Comparison of ENCODE assay signal across 1 cellular context in the genomic region with DNA sequence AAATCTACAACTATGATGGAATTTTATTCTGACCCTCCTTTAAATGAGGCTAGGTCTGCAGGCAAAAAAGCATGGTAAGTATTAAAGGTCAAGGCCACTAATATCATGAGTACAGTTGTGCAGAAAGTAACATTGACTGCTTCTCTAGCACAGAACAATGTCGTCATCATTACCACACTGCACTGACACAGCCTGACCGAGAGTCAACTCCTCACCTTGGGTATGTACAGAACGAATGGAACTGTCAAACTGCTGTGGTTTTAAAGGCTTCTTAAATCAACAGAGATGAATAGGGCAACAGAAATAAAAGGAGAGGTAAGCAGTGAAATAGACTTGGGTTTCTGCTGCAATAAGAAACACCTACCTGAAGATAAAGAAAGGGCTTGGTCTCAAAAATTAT.
TF ChIP-seq lines count a peak whose summit lies in the region.

No MANE protein-coding gene starts in this region.

TF ChIP-seq in GM23338, 12 proteins besides CTCF, POLR2A, EP300 and RAD21 (continued from another document):
- TF ChIP-seq, protein P1, sequence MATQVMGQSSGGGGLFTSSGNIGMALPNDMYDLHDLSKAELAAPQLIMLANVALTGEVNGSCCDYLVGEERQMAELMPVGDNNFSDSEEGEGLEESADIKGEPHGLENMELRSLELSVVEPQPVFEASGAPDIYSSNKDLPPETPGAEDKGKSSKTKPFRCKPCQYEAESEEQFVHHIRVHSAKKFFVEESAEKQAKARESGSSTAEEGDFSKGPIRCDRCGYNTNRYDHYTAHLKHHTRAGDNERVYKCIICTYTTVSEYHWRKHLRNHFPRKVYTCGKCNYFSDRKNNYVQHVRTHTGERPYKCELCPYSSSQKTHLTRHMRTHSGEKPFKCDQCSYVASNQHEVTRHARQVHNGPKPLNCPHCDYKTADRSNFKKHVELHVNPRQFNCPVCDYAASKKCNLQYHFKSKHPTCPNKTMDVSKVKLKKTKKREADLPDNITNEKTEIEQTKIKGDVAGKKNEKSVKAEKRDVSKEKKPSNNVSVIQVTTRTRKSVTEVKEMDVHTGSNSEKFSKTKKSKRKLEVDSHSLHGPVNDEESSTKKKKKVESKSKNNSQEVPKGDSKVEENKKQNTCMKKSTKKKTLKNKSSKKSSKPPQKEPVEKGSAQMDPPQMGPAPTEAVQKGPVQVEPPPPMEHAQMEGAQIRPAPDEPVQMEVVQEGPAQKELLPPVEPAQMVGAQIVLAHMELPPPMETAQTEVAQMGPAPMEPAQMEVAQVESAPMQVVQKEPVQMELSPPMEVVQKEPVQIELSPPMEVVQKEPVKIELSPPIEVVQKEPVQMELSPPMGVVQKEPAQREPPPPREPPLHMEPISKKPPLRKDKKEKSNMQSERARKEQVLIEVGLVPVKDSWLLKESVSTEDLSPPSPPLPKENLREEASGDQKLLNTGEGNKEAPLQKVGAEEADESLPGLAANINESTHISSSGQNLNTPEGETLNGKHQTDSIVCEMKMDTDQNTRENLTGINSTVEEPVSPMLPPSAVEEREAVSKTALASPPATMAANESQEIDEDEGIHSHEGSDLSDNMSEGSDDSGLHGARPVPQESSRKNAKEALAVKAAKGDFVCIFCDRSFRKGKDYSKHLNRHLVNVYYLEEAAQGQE (IDR thresholded peaks at IDR 0.05; ENCODE audit: unreplicated experiment) = no peak
- TF ChIP-seq EZH2phosphoT487 (IDR thresholded peaks at IDR 0.05; ENCODE audit: unreplicated experiment) (no peak), CREB1 (CRISPR knock-in tag; IDR thresholded peaks at IDR 0.05; ENCODE audit: low read depth) (no peak), STAT1 (IDR thresholded peaks at IDR 0.05; ENCODE audit: unreplicated experiment) (no peak)
TF ChIP-seq in GM23338: peak in this region for 0.
